ENCODE assay signal across 1 cellular context in genomic region chr11:108647701-108648527, GRCh38.
A peak's percentile ranks its signal among the peaks of the same experiment; 100 is the strongest.
TF ChIP-seq lines count a peak whose summit lies in the region.

No MANE protein-coding gene starts in this region.

TF ChIP-seq in K562, 482 proteins besides CTCF, POLR2A, EP300 and RAD21 (continued from another document and continues in another):
- TF ChIP-seq ATF3 (IDR thresholded peaks at IDR 0.05) (no peak), ATF3 (CRISPR knock-in tag; conservative IDR thresholded peaks at IDR 0.05) (peak; percentile 62; the same call in 1 of the 2 replicates), AFF4 (CRISPR knock-in tag; IDR thresholded peaks at IDR 0.05) (peak; percentile 50; the same call in 1 of the 2 replicates), ARID2 (IDR thresholded peaks at IDR 0.05) (peak; percentile 83), RUNX1 (IDR thresholded peaks at IDR 0.05; ENCODE audit: low read depth) (no peak), RB1 (IDR thresholded peaks at IDR 0.05; ENCODE audit: low read depth) (0 out of 2 replicates have a peak, but pooled peaks have one; percentile 17), CBX2 (IDR thresholded peaks at IDR 0.05; ENCODE audit: insufficient read depth, low read length, poor library complexity, severe bottlenecking) (no peak), PTBP1 (IDR thresholded peaks at IDR 0.05; ENCODE audit: low read depth, low read length) (no peak), ZNF707 (CRISPR knock-in tag; conservative IDR thresholded peaks at IDR 0.05) (no peak), NRF1 (conservative IDR thresholded peaks at IDR 0.05 in 1 of 2, IDR thresholded peaks at IDR 0.05 in 1 of 2) (no peak), ELF4 (CRISPR knock-in tag; IDR thresholded peaks at IDR 0.05) (no peak), SMARCA4 (IDR thresholded peaks at IDR 0.05) (no peak), TFAP4 (CRISPR knock-in tag; IDR thresholded peaks at IDR 0.05; ENCODE audit: borderline replicate concordance) (0 out of 2 replicates have a peak, but pooled peaks have one; percentile 21), SMC3 (conservative IDR thresholded peaks at IDR 0.05; ENCODE audit: insufficient read depth, low read depth, low read length) (peak; percentile 98), NCOR1 (IDR thresholded peaks at IDR 0.05) (no peak), PML (IDR thresholded peaks at IDR 0.05; ENCODE audit: low read length) (no peak), TCFL5 (CRISPR knock-in tag; conservative IDR thresholded peaks at IDR 0.05) (no peak), ZNF609 (CRISPR knock-in tag; IDR thresholded peaks at IDR 0.05; ENCODE audit: borderline replicate concordance) (no peak), CC2D1A (IDR thresholded peaks at IDR 0.05) (peak; percentile 58; the same call in 1 of the 2 replicates), CEBPB (tag; IDR thresholded peaks at IDR 0.05) (no peak), NCOA6 (IDR thresholded peaks at IDR 0.05) (no peak), ZNF316 (IDR thresholded peaks at IDR 0.05) (no peak), HNRNPK (IDR thresholded peaks at IDR 0.05; ENCODE audit: low read depth, low read length, poor library complexity, severe bottlenecking) (no peak), ZNF280B (CRISPR knock-in tag; IDR thresholded peaks at IDR 0.05) (no peak), GATAD2A (IDR thresholded peaks at IDR 0.05) (no peak), ZNF140 (CRISPR knock-in tag; IDR thresholded peaks at IDR 0.05) (no peak), ATF7 (IDR thresholded peaks at IDR 0.05) (no peak), ZBTB40 (IDR thresholded peaks at IDR 0.05) (no peak), ZBTB40 (CRISPR knock-in tag; IDR thresholded peaks at IDR 0.05) (no peak), PRMT5 (CRISPR knock-in tag; IDR thresholded peaks at IDR 0.05) (no peak), SRSF1 (IDR thresholded peaks at IDR 0.05; ENCODE audit: low read depth, low read length) (no peak), MCM5 (IDR thresholded peaks at IDR 0.05; ENCODE audit: low read depth) (no peak), ZNF23 (CRISPR knock-in tag; IDR thresholded peaks at IDR 0.05) (no peak)
- TF ChIP-seq, protein P1, sequence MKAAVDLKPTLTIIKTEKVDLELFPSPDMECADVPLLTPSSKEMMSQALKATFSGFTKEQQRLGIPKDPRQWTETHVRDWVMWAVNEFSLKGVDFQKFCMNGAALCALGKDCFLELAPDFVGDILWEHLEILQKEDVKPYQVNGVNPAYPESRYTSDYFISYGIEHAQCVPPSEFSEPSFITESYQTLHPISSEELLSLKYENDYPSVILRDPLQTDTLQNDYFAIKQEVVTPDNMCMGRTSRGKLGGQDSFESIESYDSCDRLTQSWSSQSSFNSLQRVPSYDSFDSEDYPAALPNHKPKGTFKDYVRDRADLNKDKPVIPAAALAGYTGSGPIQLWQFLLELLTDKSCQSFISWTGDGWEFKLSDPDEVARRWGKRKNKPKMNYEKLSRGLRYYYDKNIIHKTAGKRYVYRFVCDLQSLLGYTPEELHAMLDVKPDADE (conservative IDR thresholded peaks at IDR 0.05; ENCODE audit: control insufficient read depth, low read depth, low read length): no peak
- TF ChIP-seq, protein P2, sequence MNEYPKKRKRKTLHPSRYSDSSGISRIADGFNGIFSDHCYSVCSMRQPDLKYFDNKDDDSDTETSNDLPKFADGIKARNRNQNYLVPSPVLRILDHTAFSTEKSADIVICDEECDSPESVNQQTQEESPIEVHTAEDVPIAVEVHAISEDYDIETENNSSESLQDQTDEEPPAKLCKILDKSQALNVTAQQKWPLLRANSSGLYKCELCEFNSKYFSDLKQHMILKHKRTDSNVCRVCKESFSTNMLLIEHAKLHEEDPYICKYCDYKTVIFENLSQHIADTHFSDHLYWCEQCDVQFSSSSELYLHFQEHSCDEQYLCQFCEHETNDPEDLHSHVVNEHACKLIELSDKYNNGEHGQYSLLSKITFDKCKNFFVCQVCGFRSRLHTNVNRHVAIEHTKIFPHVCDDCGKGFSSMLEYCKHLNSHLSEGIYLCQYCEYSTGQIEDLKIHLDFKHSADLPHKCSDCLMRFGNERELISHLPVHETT (CRISPR knock-in tag; conservative IDR thresholded peaks at IDR 0.05 in 1 of 2, IDR thresholded peaks at IDR 0.05 in 1 of 2): no peak
- TF ChIP-seq, protein P3, sequence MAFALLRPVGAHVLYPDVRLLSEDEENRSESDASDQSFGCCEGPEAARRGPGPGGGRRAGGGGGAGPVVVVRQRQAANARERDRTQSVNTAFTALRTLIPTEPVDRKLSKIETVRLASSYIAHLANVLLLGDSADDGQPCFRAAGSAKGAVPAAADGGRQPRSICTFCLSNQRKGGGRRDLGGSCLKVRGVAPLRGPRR (CRISPR knock-in tag; IDR thresholded peaks at IDR 0.05): no peak
